Comparison of ENCODE assay signal across 21 cellular contexts in the genomic region with DNA sequence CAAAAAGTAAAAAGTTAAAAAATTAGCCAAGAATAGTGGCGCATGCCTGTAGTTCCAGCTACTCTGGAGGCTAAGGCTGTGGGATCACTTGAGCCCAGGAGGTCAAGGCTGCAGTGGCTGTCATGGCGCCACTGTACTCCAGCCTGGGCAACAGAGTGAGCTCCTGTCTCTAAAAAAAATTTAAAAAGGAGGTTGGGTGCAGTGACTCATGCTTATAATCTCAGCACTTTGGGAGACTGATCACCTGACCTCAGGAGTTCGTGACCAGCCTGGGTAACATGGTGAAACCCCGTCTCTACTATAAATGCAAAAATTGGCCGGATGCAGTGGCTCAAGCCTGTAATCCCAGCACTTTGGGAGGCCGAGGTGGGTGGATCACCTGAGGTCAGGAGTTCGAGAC.
"Had no signal": no experiment of that assay in that cellular context is flagged by ENCODE, and none has a peak within 500 bp of the region (broad histone marks: within the 10 kb centered on the region; RNA-seq: fewer than 3 reads in every experiment).

No MANE protein-coding gene starts in this region.

- H3K4me3 ChIP-seq: left ventricle myocardium inferior, lung, mucosa of descending colon, ovary, right atrium auricular region, right lobe of liver, smooth muscle cell, stomach, testis, thyroid gland, transverse colon, upper lobe of left lung, vagina had no signal

- H3K9me3 ChIP-seq: mucosa of descending colon, right atrium auricular region, right lobe of liver, testis, thyroid gland, vagina had no signal

- H3K36me3 ChIP-seq: left ventricle myocardium inferior, ovary, right atrium auricular region, right lobe of liver, stomach, thyroid gland, transverse colon, upper lobe of left lung, vagina had no signal

- DNase-seq: islet precursor cell; left ventricle myocardium inferior; midbrain; mucosa of descending colon; naive thymus-derived CD4-positive, alpha-beta T cell; ovary; right lobe of liver; stimulated activated CD4-positive, alpha-beta T cell treated with anti-CD3 and anti-CD28 coated beads, Interleukin-1b, Interleukin-23, amount 100 ng/mL, for 48 hours; stimulated activated CD4-positive, alpha-beta T cell treated with anti-CD3 and anti-CD28 coated beads, Interleukin-4, amount 100 ng/mL, for 1 hour; stimulated activated naive B cell treated with anti-CD40 and anti-IgM and Interleukin-4, amounts not matched to agents 10 μg/mL and 1 μg/mL and 100 μg/mL, for 72 hours; stimulated activated naive CD8-positive, alpha-beta T cell treated with anti-CD3 and anti-CD28 coated beads, Interleukin-15, Interleukin-2, amounts not matched to agents 100 U/mL and 50 U/mL, for 24 hours; stomach; testis; thyroid gland; transverse colon; upper lobe of left lung had no signal

- H3K4me1 ChIP-seq: left ventricle myocardium inferior, right atrium auricular region, right lobe of liver, stomach, testis, thyroid gland, transverse colon, upper lobe of left lung, vagina had no signal

- ATAC-seq: mucosa of descending colon; naive thymus-derived CD4-positive, alpha-beta T cell; natural killer cell treated with Interleukin-12 subunit alpha and Interleukin-12 subunit beta and Interleukin-15 and Interleukin-18, amount 100 ng/mL, for 72 hours; right lobe of liver; stimulated activated naive B cell treated with anti-CD40 and anti-IgM and Interleukin-4, amounts not matched to agents 10 μg/mL and 1 μg/mL and 100 μg/mL, for 72 hours; stimulated activated naive CD8-positive, alpha-beta T cell treated with anti-CD3 and anti-CD28 coated beads, Interleukin-15, Interleukin-2, amounts not matched to agents 100 U/mL and 50 U/mL, for 24 hours had no signal

- H3K4me2 ChIP-seq: smooth muscle cell had no signal

- H3K27ac ChIP-seq: left ventricle myocardium inferior, ovary, right atrium auricular region, right lobe of liver, stomach, testis, thyroid gland, transverse colon, upper lobe of left lung, vagina had no signal

- H3K27me3 ChIP-seq: ovary, right atrium auricular region, right lobe of liver, stomach, testis, thyroid gland, transverse colon, upper lobe of left lung, vagina had no signal
